17 cellular contexts compared by ENCODE assay signal in the genomic region with DNA sequence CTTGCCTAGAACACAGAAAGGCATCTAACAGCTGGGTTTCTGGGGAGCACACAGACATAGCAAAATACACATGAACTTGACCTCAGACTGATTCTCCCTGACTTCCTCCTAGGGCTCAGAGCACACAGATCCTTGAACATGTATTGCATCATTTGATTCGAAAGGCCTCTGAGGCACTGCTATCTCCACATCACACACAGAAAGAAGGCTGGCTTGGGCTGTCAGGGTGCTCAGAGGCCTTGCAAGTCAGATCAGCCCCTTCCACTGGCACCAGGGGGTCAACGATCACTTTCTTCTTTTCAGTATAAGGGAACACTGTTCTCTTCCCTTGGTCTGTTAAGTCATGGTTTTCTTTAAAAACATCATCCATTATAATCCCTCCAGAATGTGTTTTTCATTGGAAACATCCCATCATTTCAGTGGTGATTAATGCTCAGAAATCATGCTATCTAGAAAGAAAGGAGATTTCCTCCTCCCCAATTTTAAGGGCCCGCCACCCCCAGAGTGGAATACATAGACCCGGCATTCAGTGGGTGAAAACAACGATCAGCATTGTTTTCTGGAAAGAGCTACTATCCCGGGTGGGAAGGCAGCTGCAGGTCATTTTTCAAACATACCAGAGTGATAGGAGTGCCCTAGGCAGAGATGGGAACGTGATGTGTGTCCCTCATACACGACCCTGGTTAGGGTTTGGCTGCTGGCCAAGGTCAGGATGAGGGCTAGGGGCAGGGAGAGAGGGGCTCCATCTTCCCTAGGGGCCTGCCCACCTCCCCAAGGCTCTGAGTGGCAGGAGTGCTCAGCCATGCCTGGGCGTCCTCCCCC.
DNase-seq lines count a peak whose midpoint lies in the region; ATAC-seq and TF ChIP-seq lines count a peak whose summit lies in the region.
"Had no signal": no experiment of that assay in that cellular context is flagged by ENCODE, and none has a peak within 500 bp of the region (broad histone marks: within the 10 kb centered on the region; RNA-seq: fewer than 3 reads in every experiment).

No MANE protein-coding gene starts in this region.

- TF ChIP-seq CTCF in natural killer cell (IDR thresholded peaks at IDR 0.05) (no peak), brain (conservative IDR thresholded peaks at IDR 0.05) (no peak), GM10266 (IDR thresholded peaks at IDR 0.05; ENCODE audit: control insufficient read depth, insufficient read depth, low read depth, missing control alignments) (no peak)

- H3K36me3 Mint-ChIP-seq in natural killer cell treated with Interleukin-12 subunit alpha and Interleukin-12 subunit beta and Interleukin-15 and Interleukin-18, amount 100 ng/mL, for 72 hours: no peaks in the 10 kb centered on the region
- no peaks in the 10 kb centered on the region for H3K36me3 Mint-ChIP-seq in natural killer cell
- peaks cover 6% of the 10 kb centered on the region for H3K36me3 Mint-ChIP-seq in brain

- H3K4me1 Mint-ChIP-seq in natural killer cell treated with Interleukin-12 subunit alpha and Interleukin-12 subunit beta and Interleukin-15 and Interleukin-18, amount 100 ng/mL, for 72 hours (ENCODE audit: low read depth in 2 of 2): no peaks in the 10 kb centered on the region
- H3K4me1 Mint-ChIP-seq in natural killer cell (no peaks in the 10 kb centered on the region), brain (peaks cover 41% of the 10 kb centered on the region)
- H3K4me1 Mint-ChIP-seq: activated CD4-positive, alpha-beta T cell treated with anti-CD3 and anti-CD28 coated beads, Interleukin-2, amount 10 ng/mL, durations not matched to agents 24 days and 14 days had no signal

- peak in 1 of 2 donors; percentile 8 for ATAC-seq in natural killer cell treated with Interleukin-12 subunit alpha and Interleukin-12 subunit beta and Interleukin-15 and Interleukin-18, amount 100 ng/mL, for 72 hours
- no peak for ATAC-seq in natural killer cell
- no peak for ATAC-seq in GM19455 (IDR thresholded peaks at IDR 0.05; ENCODE audit: unreplicated experiment)
- ATAC-seq: heart left ventricle, left ventricle myocardium superior had no signal

- DNase-seq in natural killer cell treated with Interleukin-12 subunit alpha and Interleukin-12 subunit beta and Interleukin-15 and Interleukin-18, amount 100 ng/mL, for 72 hours (ENCODE audit: low spot score): peak; percentile 18
- DNase-seq in natural killer cell (no peak), medulla oblongata (ENCODE audit: extremely low spot score) (peak; percentile 81), NCI-H2107 (lab: John Stamatoyannopoulos, UW) (no peak), GM10266 (ENCODE audit: extremely low spot score) (no peak), cerebellar cortex (ENCODE audit: low spot score) (no peak)
- DNase-seq: ACHN; activated CD4-positive, alpha-beta T cell treated with anti-CD3 and anti-CD28 coated beads, Interleukin-2, amount 10 ng/mL, durations not matched to agents 24 days and 14 days; brain microvascular endothelial cell; left ventricle myocardium superior; NCI-H2081 treated with DMSO at 0.1 percent for 48 hours; stimulated activated CD4-positive, alpha-beta T cell treated with anti-CD3 and anti-CD28 coated beads, Interleukin-12 subunit alpha, Interleukin-12 subunit beta, amount 100 ng/mL, for 4 hours had no signal

- no peak overlapping the region for H3K4me3 Mint-ChIP-seq in natural killer cell treated with Interleukin-12 subunit alpha and Interleukin-12 subunit beta and Interleukin-15 and Interleukin-18, amount 100 ng/mL, for 72 hours
- H3K4me3 Mint-ChIP-seq in natural killer cell (no peak overlapping the region), brain (peak overlapping the region in 1 of 5 experiments; percentile 44)
- H3K4me3 Mint-ChIP-seq: activated CD4-positive, alpha-beta T cell treated with anti-CD3 and anti-CD28 coated beads, Interleukin-2, amount 10 ng/mL, durations not matched to agents 24 days and 14 days; T-helper 1 cell treated with Interleukin-12 subunit alpha and Interleukin-12 subunit beta and Interleukin-4 antibody, amounts not matched to agents 30 μg/mL and 1 μg/mL, for 36 hours had no signal

- peaks cover 0 to 6% of the 10 kb centered on the region in 2 donors for H3K27me3 Mint-ChIP-seq in natural killer cell treated with Interleukin-12 subunit alpha and Interleukin-12 subunit beta and Interleukin-15 and Interleukin-18, amount 100 ng/mL, for 72 hours
- H3K27me3 Mint-ChIP-seq in natural killer cell (ENCODE audit: low read depth in 2 of 2): peaks cover 4 to 22% of the 10 kb centered on the region in 2 donors
- peaks cover 9% of the 10 kb centered on the region for H3K27me3 Mint-ChIP-seq in brain

- intact Hi-C loops in natural killer cell (cut with micrococcal nuclease): no loop called here

- no peaks in the 10 kb centered on the region for H3K9me3 Mint-ChIP-seq in natural killer cell treated with Interleukin-12 subunit alpha and Interleukin-12 subunit beta and Interleukin-15 and Interleukin-18, amount 100 ng/mL, for 72 hours
- H3K9me3 Mint-ChIP-seq in natural killer cell: no peaks in the 10 kb centered on the region
- peaks cover 0 to 15% (median 5%) of the 10 kb centered on the region in 5 experiments for H3K9me3 Mint-ChIP-seq in brain
- H3K9me3 Mint-ChIP-seq: activated T-helper 2 cell treated with anti-CD3 and anti-CD28 coated beads, Interferon-gamma antibody, Interleukin-2, Interleukin-4, amounts not matched to agents 10 μg/mL and 5 μg/mL and 100 μg/mL, durations not matched to agents 14 hours and 24 hours and 36 hours had no signal

- no peak overlapping the region for H3K27ac Mint-ChIP-seq in natural killer cell treated with Interleukin-12 subunit alpha and Interleukin-12 subunit beta and Interleukin-15 and Interleukin-18, amount 100 ng/mL, for 72 hours
- H3K27ac Mint-ChIP-seq in natural killer cell (no peak overlapping the region), brain (peak overlapping the region in 3 of 5 experiments; percentile 32 to 87 (median 74))
- H3K27ac Mint-ChIP-seq: activated CD4-positive, alpha-beta T cell treated with anti-CD3 and anti-CD28 coated beads, Interleukin-2, amount 10 ng/mL, durations not matched to agents 24 days and 14 days; activated T-helper 2 cell treated with anti-CD3 and anti-CD28 coated beads, Interferon-gamma antibody, Interleukin-2, Interleukin-4, amounts not matched to agents 10 μg/mL and 5 μg/mL and 100 μg/mL, durations not matched to agents 14 hours and 24 hours and 36 hours; T-helper 1 cell treated with Interleukin-12 subunit alpha and Interleukin-12 subunit beta and Interleukin-4 antibody, amounts not matched to agents 30 μg/mL and 1 μg/mL, for 36 hours had no signal

Comparison
In these comparisons a context has a peak if more than half of its experiments do, and no peak if none do; other contexts are left out.
1. DNase-seq: peak in natural killer cell treated with Interleukin-12 subunit alpha and Interleukin-12 subunit beta and Interleukin-15 and Interleukin-18, amount 100 ng/mL, for 72 hours (single experiment) and medulla oblongata (single experiment); none in natural killer cell (single experiment), NCI-H2107 (single experiment), GM10266 (single experiment) and cerebellar cortex (single experiment).
2. H3K27ac Mint-ChIP-seq: peak in brain (3 of 5); none in natural killer cell treated with Interleukin-12 subunit alpha and Interleukin-12 subunit beta and Interleukin-15 and Interleukin-18, amount 100 ng/mL, for 72 hours (0 of 2) and natural killer cell (0 of 2).